In genomic region chr4:84862064-84862463, GRCh38 we compare ENCODE assay signal across 28 cellular contexts.
"Had no signal": no experiment of that assay in that cellular context is flagged by ENCODE, and none has a peak within 500 bp of the region (broad histone marks: within the 10 kb centered on the region; RNA-seq: fewer than 3 reads in every experiment).

No MANE protein-coding gene starts in this region.

- H3K4me3 ChIP-seq: adrenal gland, body of pancreas, breast epithelium, MG63, SJCRH30, SK-N-MC had no signal

- H3K4me1 Mint-ChIP-seq: activated CD4-positive, alpha-beta T cell treated with anti-CD3 and anti-CD28 coated beads for 36 hours; activated CD4-positive, alpha-beta T cell treated with anti-CD3 and anti-CD28 coated beads, Interleukin-2, amount 10 ng/mL, durations not matched to agents 7 days and 5 days had no signal

- H3K36me3 Mint-ChIP-seq: activated naive CD4-positive, alpha-beta T cell treated with anti-CD3 and anti-CD28 coated beads, Interleukin-2, amount 50 U/mL, for 72 hours had no signal

- H3K4me3 Mint-ChIP-seq: activated CD4-positive, alpha-beta T cell treated with anti-CD3 and anti-CD28 coated beads for 36 hours; activated CD4-positive, alpha-beta T cell treated with anti-CD3 and anti-CD28 coated beads, Interleukin-2, amount 10 ng/mL, durations not matched to agents 7 days and 5 days; activated CD8-positive, alpha-beta T cell treated with anti-CD3 and anti-CD28 coated beads, Interleukin-2, amount 10 ng/mL, durations not matched to agents 7 days and 5 days; activated naive CD4-positive, alpha-beta T cell treated with anti-CD3 and anti-CD28 coated beads for 36 hours; activated T-cell treated with anti-CD3 and anti-CD28 coated beads, Interleukin-2, amount 50 U/mL, for 24 hours; T-helper 2 cell treated with Interferon-gamma antibody and Interleukin-4, amounts not matched to agents 5 μg/mL and 100 μg/mL, for 36 hours had no signal

- H3K9me3 Mint-ChIP-seq: activated CD4-positive, alpha-beta T cell treated with anti-CD3 and anti-CD28 coated beads, Interleukin-2, amount 10 ng/mL, durations not matched to agents 7 days and 5 days; activated naive CD4-positive, alpha-beta T cell treated with anti-CD3 and anti-CD28 coated beads for 36 hours; activated T-cell treated with anti-CD3 and anti-CD28 coated beads, Interleukin-2, amount 50 U/mL, for 24 hours; T-helper 2 cell treated with Interferon-gamma antibody and Interleukin-4, amounts not matched to agents 5 μg/mL and 100 μg/mL, for 36 hours had no signal

- H3K27me3 ChIP-seq: adrenal gland, body of pancreas, breast epithelium, MG63, SJCRH30 had no signal

- H3K4me1 ChIP-seq: adrenal gland, breast epithelium, SJCRH30 had no signal

- H3K27ac Mint-ChIP-seq: activated CD4-positive, alpha-beta T cell treated with anti-CD3 and anti-CD28 coated beads for 36 hours; activated CD4-positive, alpha-beta T cell treated with anti-CD3 and anti-CD28 coated beads, Interleukin-2, amount 10 ng/mL, durations not matched to agents 7 days and 5 days; activated CD8-positive, alpha-beta T cell treated with anti-CD3 and anti-CD28 coated beads, Interleukin-2, amount 10 ng/mL, durations not matched to agents 7 days and 5 days; activated naive CD4-positive, alpha-beta T cell treated with anti-CD3 and anti-CD28 coated beads for 36 hours; activated naive CD4-positive, alpha-beta T cell treated with anti-CD3 and anti-CD28 coated beads, Interleukin-2, amount 50 U/mL, for 72 hours; activated T-cell treated with anti-CD3 and anti-CD28 coated beads, Interleukin-2, amount 50 U/mL, for 24 hours; T-helper 2 cell treated with Interferon-gamma antibody and Interleukin-4, amounts not matched to agents 5 μg/mL and 100 μg/mL, for 36 hours had no signal

- ATAC-seq: activated CD4-positive, alpha-beta T cell treated with anti-CD3 and anti-CD28 coated beads for 36 hours; activated CD4-positive, CD25-positive, alpha-beta regulatory T cell treated with anti-CD3 and anti-CD28 coated beads, Interleukin-2, amount 50 U/mL, for 24 hours; activated CD8-positive, alpha-beta T cell treated with anti-CD3 and anti-CD28 coated beads, Interleukin-2, amount 10 ng/mL, durations not matched to agents 7 days and 5 days; activated naive CD4-positive, alpha-beta T cell treated with anti-CD3 and anti-CD28 coated beads, Interleukin-2, amount 50 U/mL, for 72 hours; body of pancreas; Panc1 had no signal

- H3K27ac ChIP-seq: adrenal gland, body of pancreas, breast epithelium, SJCRH30, SK-N-MC had no signal

- H3K36me3 ChIP-seq: breast epithelium, MG63 had no signal

- H3K27me3 Mint-ChIP-seq: activated T-cell treated with anti-CD3 and anti-CD28 coated beads, Interleukin-2, amount 50 U/mL, for 24 hours had no signal

- DNase-seq: activated CD4-positive, alpha-beta T cell treated with anti-CD3 and anti-CD28 coated beads for 36 hours; activated CD4-positive, alpha-beta T cell treated with anti-CD3 and anti-CD28 coated beads, Interleukin-2, amount 10 ng/mL, durations not matched to agents 7 days and 5 days; activated CD4-positive, alpha-beta T cell treated with anti-CD3 and anti-CD28 coated beads, Interleukin-2, amount 50 U/mL, for 48 hours; activated CD8-positive, alpha-beta T cell treated with anti-CD3 and anti-CD28 coated beads, Interleukin-2, amount 10 ng/mL, durations not matched to agents 7 days and 5 days; activated gamma-delta T cell treated with Interleukin-2 at 50 U/mL for 16 hours; activated naive CD4-positive, alpha-beta T cell treated with anti-CD3 and anti-CD28 coated beads for 36 hours; activated T-cell treated with anti-CD3 and anti-CD28 coated beads, Interleukin-2, amount 50 U/mL, for 24 hours; adrenal gland; body of pancreas; Kasumi-1; KG1; MG63; NCI-H1048; NCI-H1105 treated with DMSO at 0.1 percent for 48 hours; NCI-H1436; NCI-H1694; NCI-H1930; NCI-H2081 treated with DMSO at 0.1 percent for 48 hours; NCI-H345; NCI-H526 treated with DMSO at 0.1 percent for 48 hours; NCI-H774; SJCRH30 had no signal

- H3K9me3 ChIP-seq: adrenal gland, body of pancreas, breast epithelium, MG63, SJCRH30 had no signal
